Comparison of ENCODE assay signal across 19 cellular contexts in the genomic region with DNA sequence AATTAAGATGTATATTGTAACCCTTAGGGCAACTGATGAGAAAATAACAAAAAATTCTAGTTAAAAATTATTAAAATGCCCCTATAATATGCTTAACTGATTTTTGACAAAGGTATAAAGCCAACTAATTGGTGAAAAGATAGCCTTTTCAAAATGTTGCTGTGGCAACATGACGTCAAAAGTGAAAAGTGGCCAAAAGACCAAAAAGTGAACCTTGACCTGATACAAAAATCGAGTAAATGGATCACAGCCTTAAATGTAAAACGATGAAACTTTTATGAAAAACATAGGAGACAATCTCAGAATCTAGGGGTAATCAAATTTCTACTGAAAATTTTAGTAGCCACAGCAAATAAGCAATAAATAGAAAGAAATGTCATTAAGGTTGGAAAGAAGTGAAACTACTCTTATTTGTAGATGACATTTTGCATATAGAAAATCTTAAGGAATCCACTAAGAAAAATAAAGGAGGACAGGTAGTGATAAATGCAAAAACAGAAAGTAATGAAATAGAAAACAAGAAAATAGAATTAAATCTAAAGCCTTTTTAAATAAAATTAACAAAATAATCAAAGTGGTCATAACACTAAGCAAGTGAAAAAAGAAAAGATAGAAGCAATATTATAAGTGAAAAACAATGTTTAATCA.
DNase-seq lines count a peak whose midpoint lies in the region; ATAC-seq, FAIRE-seq and TF ChIP-seq lines count a peak whose summit lies in the region.
"Had no signal": no experiment of that assay in that cellular context is flagged by ENCODE, and none has a peak within 500 bp of the region (broad histone marks: within the 10 kb centered on the region; RNA-seq: fewer than 3 reads in every experiment).

No MANE protein-coding gene starts in this region.

- no peaks in the 10 kb centered on the region for H3K27me3 ChIP-seq in gastrocnemius medialis
- H3K27me3 ChIP-seq: BLaER1 had no signal

- no peaks in the 10 kb centered on the region for H3K36me3 ChIP-seq in gastrocnemius medialis
- H3K36me3 ChIP-seq: BLaER1, HAP-1 had no signal

- H3K27me3 Mint-ChIP-seq in stimulated activated naive B cell treated with anti-CD40 and anti-IgM and Interleukin-4, amounts not matched to agents 10 μg/mL and 1 μg/mL and 100 μg/mL, for 72 hours, result no peaks in the 10 kb centered on the region
- H3K27me3 Mint-ChIP-seq: CD4-positive, alpha-beta memory T cell; IgD-negative memory B cell had no signal

- in situ Hi-C loops in gastrocnemius medialis (cut with MboI; ENCODE audit: low sequenced_read_pairs in 4 of 4), result no loop called here

- no peaks in the 10 kb centered on the region for H3K9me3 Mint-ChIP-seq in stimulated activated naive B cell treated with anti-CD40 and anti-IgM and Interleukin-4, amounts not matched to agents 10 μg/mL and 1 μg/mL and 100 μg/mL, for 72 hours
- H3K9me3 Mint-ChIP-seq: CD14-positive monocyte; CD4-positive, alpha-beta memory T cell; IgD-negative memory B cell had no signal

- H3K4me3 ChIP-seq in gastrocnemius medialis, result no peak overlapping the region
- H3K4me3 ChIP-seq: A549, BLaER1, GM12878, HAP-1 had no signal

- H3K4me3 Mint-ChIP-seq in stimulated activated naive B cell treated with anti-CD40 and anti-IgM and Interleukin-4, amounts not matched to agents 10 μg/mL and 1 μg/mL and 100 μg/mL, for 72 hours, result no peak overlapping the region
- H3K4me3 Mint-ChIP-seq: CD14-positive monocyte; CD4-positive, alpha-beta memory T cell; IgD-negative memory B cell had no signal

- no peak for TF ChIP-seq CTCF in gastrocnemius medialis (IDR thresholded peaks at IDR 0.05 in 4 of 5, conservative IDR thresholded peaks at IDR 0.05 in 1 of 5)

- peaks cover 19 to 35% of the 10 kb centered on the region in 2 donors for H3K36me3 Mint-ChIP-seq in stimulated activated naive B cell treated with anti-CD40 and anti-IgM and Interleukin-4, amounts not matched to agents 10 μg/mL and 1 μg/mL and 100 μg/mL, for 72 hours

- FAIRE-seq in A204.1 (lab: Jason Lieb, UNC), result peak; percentile 79
- FAIRE-seq in G401.6 (lab: Jason Lieb, UNC), result peak; percentile 70
- peak; percentile 9 for FAIRE-seq in TTC549 (lab: Jason Lieb, UNC)
- FAIRE-seq: GM12878, H1, HTR-8/SVneo had no signal

- H3K9me3 ChIP-seq in gastrocnemius medialis, result no peaks in the 10 kb centered on the region
- H3K9me3 ChIP-seq: A549, BLaER1, HAP-1 had no signal

- no peak for TF ChIP-seq POLR2A in gastrocnemius medialis (IDR thresholded peaks at IDR 0.05)

- no peak overlapping the region for H3K27ac ChIP-seq in gastrocnemius medialis
- H3K27ac ChIP-seq: BLaER1 had no signal

- H3K4me1 ChIP-seq in gastrocnemius medialis, result no peaks in the 10 kb centered on the region

- ATAC-seq in left lobe of liver (peak; percentile 60), gastrocnemius medialis (no peak)
- no peak for ATAC-seq in stimulated activated naive B cell treated with anti-CD40 and anti-IgM and Interleukin-4, amounts not matched to agents 10 μg/mL and 1 μg/mL and 100 μg/mL, for 72 hours (replicated peaks)
- ATAC-seq: GM12878 had no signal

- no peak overlapping the region for H3K27ac Mint-ChIP-seq in stimulated activated naive B cell treated with anti-CD40 and anti-IgM and Interleukin-4, amounts not matched to agents 10 μg/mL and 1 μg/mL and 100 μg/mL, for 72 hours
- H3K27ac Mint-ChIP-seq: CD14-positive monocyte, IgD-negative memory B cell had no signal

- no peak for DNase-seq in left lobe of liver (ENCODE audit: low spot score)
- DNase-seq in gastrocnemius medialis, result no peak
- DNase-seq in DMS79 treated with DMSO at 0.1 percent for 48 hours (lab: John Stamatoyannopoulos, UW), result no peak
- DNase-seq in stimulated activated naive B cell treated with anti-CD40 and anti-IgM and Interleukin-4, amounts not matched to agents 10 μg/mL and 1 μg/mL and 100 μg/mL, for 72 hours, result no peak
- DNase-seq: CD4-positive, alpha-beta memory T cell; DMS153; DMS79; KG1 had no signal

- intact Hi-C loops in gastrocnemius medialis (cut with DNase I; ENCODE audit: low total_unique reads), result no loop called here

- peaks cover 4 to 6% of the 10 kb centered on the region in 2 donors for H3K4me1 Mint-ChIP-seq in stimulated activated naive B cell treated with anti-CD40 and anti-IgM and Interleukin-4, amounts not matched to agents 10 μg/mL and 1 μg/mL and 100 μg/mL, for 72 hours
- H3K4me1 Mint-ChIP-seq: IgD-negative memory B cell had no signal
